In genomic region chr3:55481067-55481917, GRCh38 we compare ENCODE assay signal across 1 cellular context.
TF ChIP-seq lines count a peak whose summit lies in the region.

No MANE protein-coding gene starts in this region.

TF ChIP-seq in IMR-90, 13 proteins besides CTCF, POLR2A, EP300 and RAD21 (continued from another document):
- TF ChIP-seq, protein P1, sequence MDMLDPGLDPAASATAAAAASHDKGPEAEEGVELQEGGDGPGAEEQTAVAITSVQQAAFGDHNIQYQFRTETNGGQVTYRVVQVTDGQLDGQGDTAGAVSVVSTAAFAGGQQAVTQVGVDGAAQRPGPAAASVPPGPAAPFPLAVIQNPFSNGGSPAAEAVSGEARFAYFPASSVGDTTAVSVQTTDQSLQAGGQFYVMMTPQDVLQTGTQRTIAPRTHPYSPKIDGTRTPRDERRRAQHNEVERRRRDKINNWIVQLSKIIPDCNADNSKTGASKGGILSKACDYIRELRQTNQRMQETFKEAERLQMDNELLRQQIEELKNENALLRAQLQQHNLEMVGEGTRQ (IDR thresholded peaks at IDR 0.05; ENCODE audit: low read depth, low read length), result no peak
- TF ChIP-seq RCOR1 (IDR thresholded peaks at IDR 0.05; ENCODE audit: insufficient replicate concordance, low read length), result no peak
